In the genomic region with DNA sequence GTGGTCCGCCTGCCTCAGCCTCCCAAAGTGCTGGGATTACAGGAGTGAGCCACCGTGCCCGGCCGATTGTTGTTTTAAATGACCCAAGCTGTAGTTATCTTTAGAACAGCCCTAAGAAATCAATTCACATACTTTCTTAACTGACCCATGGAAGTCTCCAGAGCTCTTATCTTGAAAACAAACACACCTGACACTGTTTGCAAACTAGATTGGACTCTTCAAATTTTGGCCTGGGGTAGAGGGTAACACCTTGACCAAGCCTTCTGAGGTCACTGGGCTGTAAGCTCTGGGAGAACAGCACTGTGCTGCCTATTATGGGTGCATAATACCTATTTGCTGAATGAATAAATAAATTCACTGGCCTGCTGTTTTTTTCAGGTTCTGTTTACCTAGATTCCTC, we compare ENCODE assay signal across 20 cellular contexts.
"Had no signal": no experiment of that assay in that cellular context is flagged by ENCODE, and none has a peak within 500 bp of the region (broad histone marks: within the 10 kb centered on the region; RNA-seq: fewer than 3 reads in every experiment).

No MANE protein-coding gene starts in this region.

- H3K4me2 ChIP-seq: SK-N-SH had no signal

- H3K9ac ChIP-seq: SK-N-SH had no signal

- H3K9me3 ChIP-seq: MG63, SK-N-SH had no signal

- H3K27ac ChIP-seq: RWPE1 had no signal

- H3K27me3 ChIP-seq: MG63 had no signal

- H3K36me3 ChIP-seq: MG63 had no signal

- DNase-seq: IMR-90, Karpas-422, KG1, MG63, NCI-H1092, NCI-H1105 treated with DMSO at 0.1 percent for 48 hours, NCI-H1417 treated with DMSO at 0.1 percent for 48 hours, NCI-H146, NCI-H1694 treated with DMSO at 0.1 percent for 48 hours, NCI-H1930, NCI-H2081, NCI-H2107, NCI-H2227 treated with DMSO at 0.1 percent for 48 hours, NCI-H524, NCI-H526 treated with DMSO at 0.1 percent for 48 hours, NCI-H748 treated with DMSO at 0.1 percent for 48 hours, SHP77, SK-N-SH had no signal

- H3K4me3 ChIP-seq: MG63 had no signal

- FAIRE-seq: RCC 7860 had no signal
